4 cellular contexts compared by ENCODE assay signal in genomic region chrY:18023897-18024296, GRCh38. TPM values are rescaled to one million over a fixed set of nuclear protein-coding genes. Genes with fewer than 3 reads are reported as not detected.
"Had no signal": no experiment of that assay in that cellular context is flagged by ENCODE, and none has a peak within 500 bp of the region (broad histone marks: within the 10 kb centered on the region; RNA-seq: fewer than 3 reads in every experiment).

No MANE protein-coding gene starts in this region.

RNA-seq across cellular contexts. Expression of gene CDY2A, which starts 1.7 kb away (rescaled TPM):
- total RNA-seq: LHCN-M2, M059J, MCF 10A, NCI-H460 had no signal
